Comparison of ENCODE assay signal across 18 cellular contexts in genomic region chrX:84865113-84865512, GRCh38.
A peak's percentile ranks its signal among the peaks of the same experiment; 100 is the strongest.
DNase-seq lines count a peak whose midpoint lies in the region; ATAC-seq and TF ChIP-seq lines count a peak whose summit lies in the region.
"Had no signal": no experiment of that assay in that cellular context is flagged by ENCODE, and none has a peak within 500 bp of the region (broad histone marks: within the 10 kb centered on the region; RNA-seq: fewer than 3 reads in every experiment).

No MANE protein-coding gene starts in this region.

- no peaks in the 10 kb centered on the region for H3K27me3 Mint-ChIP-seq in Calu3 (ENCODE audit: unreplicated experiment)
- H3K27me3 Mint-ChIP-seq: IgD-negative memory B cell; naive thymus-derived CD8-positive, alpha-beta T cell; type B pancreatic cell had no signal

- TF ChIP-seq CTCF in Calu3 (IDR thresholded peaks at IDR 0.05; ENCODE audit: unreplicated experiment): no peak
- TF ChIP-seq CTCF in fibroblast of mammary gland (conservative IDR thresholded peaks at IDR 0.05; ENCODE audit: control insufficient read depth, insufficient read depth, low read depth, low read length): no peak

- no peaks in the 10 kb centered on the region for H3K4me1 Mint-ChIP-seq in Calu3 (ENCODE audit: low read depth, unreplicated experiment)
- H3K4me1 Mint-ChIP-seq: IgD-negative memory B cell; naive thymus-derived CD8-positive, alpha-beta T cell had no signal

- no peak for ATAC-seq in GM21381 (IDR thresholded peaks at IDR 0.05; ENCODE audit: unreplicated experiment)
- ATAC-seq in GM18870 (IDR thresholded peaks at IDR 0.05; ENCODE audit: unreplicated experiment): no peak
- ATAC-seq: left lobe of liver; naive thymus-derived CD8-positive, alpha-beta T cell had no signal

- no peak overlapping the region for H3K27ac Mint-ChIP-seq in Calu3 (ENCODE audit: unreplicated experiment)
- H3K27ac Mint-ChIP-seq: H9; IgD-negative memory B cell; naive thymus-derived CD8-positive, alpha-beta T cell; type B pancreatic cell had no signal

- CTCF ChIA-PET in Calu3 (lab: Charles Lee): no interaction called here

- DNase-seq in Calu3 (peak; percentile 4), HT-29 (ENCODE audit: low spot score) (peak; percentile 66), NCI-H748 treated with DMSO at 0.1 percent for 48 hours (lab: John Stamatoyannopoulos, UW) (peak; percentile 55), fibroblast of mammary gland (ENCODE audit: low read depth) (peak; percentile 84), mucosa of gallbladder (ENCODE audit: low spot score) (no peak)
- no peak for DNase-seq in stimulated activated CD4-positive, alpha-beta T cell treated with anti-CD3 and anti-CD28 coated beads, Interleukin-4, amount 100 ng/mL, for 24 hours
- DNase-seq: activated CD8-positive, alpha-beta memory T cell treated with anti-CD3 and anti-CD28 coated beads, Interleukin-2, amount 50 U/mL, for 48 hours; BE2C; H9; head of caudate nucleus; naive thymus-derived CD8-positive, alpha-beta T cell; stimulated activated CD8-positive, alpha-beta memory T cell treated with anti-CD3 and anti-CD28 coated beads, Interleukin-4, amount 100 ng/mL, for 48 hours had no signal

- H3K4me3 Mint-ChIP-seq in Calu3 (ENCODE audit: low read depth, unreplicated experiment): no peak overlapping the region
- H3K4me3 Mint-ChIP-seq: H9; IgD-negative memory B cell; naive thymus-derived CD8-positive, alpha-beta T cell; type B pancreatic cell had no signal

- intact Hi-C loops in Calu3 (cut with micrococcal nuclease; ENCODE audit: unreplicated experiment): no loop called here

- H3K9me3 Mint-ChIP-seq in Calu3 (ENCODE audit: low read depth, unreplicated experiment): peaks cover 7% of the 10 kb centered on the region
- H3K9me3 Mint-ChIP-seq: type B pancreatic cell had no signal

- no peak overlapping the region for H3K4me3 ChIP-seq in fibroblast of mammary gland (ENCODE audit: control insufficient read depth, low read depth, low read length)
- H3K4me3 ChIP-seq: right atrium auricular region had no signal

- BruUV-seq in Calu3 (replicated peaks; lab: Mats Ljungman, UMichigan): no TSS peak

- no peaks in the 10 kb centered on the region for H3K36me3 Mint-ChIP-seq in Calu3 (ENCODE audit: insufficient read depth, unreplicated experiment)
- H3K36me3 Mint-ChIP-seq: IgD-negative memory B cell; naive thymus-derived CD8-positive, alpha-beta T cell; type B pancreatic cell had no signal

Comparison
In these comparisons a context has a peak if more than half of its experiments do, and no peak if none do; other contexts are left out.
1. DNase-seq: peak in Calu3 (single experiment), HT-29 (single experiment), NCI-H748 treated with DMSO at 0.1 percent for 48 hours (single experiment) and fibroblast of mammary gland (single experiment); none in mucosa of gallbladder (single experiment) and stimulated activated CD4-positive, alpha-beta T cell treated with anti-CD3 and anti-CD28 coated beads, Interleukin-4, amount 100 ng/mL, for 24 hours (single experiment).